21 cellular contexts compared by ENCODE assay signal in the genomic region with DNA sequence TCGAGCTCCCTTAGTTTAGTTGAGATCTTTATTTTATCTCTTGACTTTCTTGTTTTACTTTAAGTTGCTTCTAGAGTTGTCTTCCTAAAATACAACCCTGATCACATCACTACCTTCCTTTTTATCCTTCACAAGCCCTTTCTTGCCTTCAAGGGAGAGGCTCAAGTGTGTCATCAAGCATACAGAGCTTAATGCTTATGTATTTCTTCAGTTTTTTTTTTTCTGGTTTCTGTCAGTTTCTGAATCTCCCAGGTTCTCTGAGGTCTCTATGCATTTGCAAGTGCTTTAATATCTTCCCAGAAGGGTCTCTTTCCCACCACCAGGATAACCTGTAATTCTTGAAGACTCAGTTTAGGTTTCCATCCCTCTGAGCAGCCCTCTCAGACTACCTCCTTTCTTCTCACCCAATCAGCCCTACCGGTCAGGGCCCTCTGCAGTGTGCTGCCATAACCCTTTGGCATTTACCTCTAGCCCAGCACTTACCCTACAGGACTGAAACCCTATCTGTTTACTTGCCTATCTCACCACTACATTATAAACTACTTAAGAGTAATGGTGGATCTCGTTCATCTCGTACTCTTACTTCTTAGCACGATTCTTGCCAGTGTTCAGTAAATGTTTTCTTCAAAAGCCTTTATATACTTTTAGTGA. TPM values are rescaled to one million over a fixed set of nuclear protein-coding genes. Genes with fewer than 3 reads are reported as not detected.
"Had no signal": no experiment of that assay in that cellular context is flagged by ENCODE, and none has a peak within 500 bp of the region (broad histone marks: within the 10 kb centered on the region; RNA-seq: fewer than 3 reads in every experiment).

No MANE protein-coding gene starts in this region.

- H3K27ac ChIP-seq: thyroid gland, upper lobe of right lung had no signal

- H3K36me3 ChIP-seq: thyroid gland, upper lobe of right lung had no signal

- ATAC-seq: activated T-cell treated with anti-CD3 and anti-CD28 coated beads, Interleukin-2, amount 50 U/mL, for 72 hours; left lobe of liver; naive thymus-derived CD4-positive, alpha-beta T cell; stimulated activated naive CD8-positive, alpha-beta T cell treated with anti-CD3 and anti-CD28 coated beads, Interleukin-15, Interleukin-2, amounts not matched to agents 100 U/mL and 50 U/mL, for 24 hours; T-helper 17 cell; upper lobe of right lung had no signal

- H3K27me3 ChIP-seq: thyroid gland, upper lobe of right lung had no signal

- DNase-seq: activated CD4-positive, alpha-beta T cell treated with anti-CD3 and anti-CD28 coated beads for 4 hours; activated CD4-positive, alpha-beta T cell treated with anti-CD3 and anti-CD28 coated beads, Interleukin-2, amount 50 U/mL, for 48 hours; activated CD4-positive, CD25-positive, alpha-beta regulatory T cell; activated effector memory CD4-positive, alpha-beta T cell treated with Interleukin-2 at 50 U/mL for 16 hours; activated naive CD4-positive, alpha-beta T cell treated with anti-CD3 and anti-CD28 coated beads for 36 hours; activated naive CD8-positive, alpha-beta T cell treated with anti-CD3 and anti-CD28 coated beads, Interleukin-2, amount 10 ng/mL, durations not matched to agents 7 days and 5 days; activated T-cell treated with anti-CD3 and anti-CD28 coated beads, Interleukin-2, amount 50 U/mL, for 72 hours; amygdala; cerebellar nuclear complex; erythroblast; foreskin fibroblast; immature natural killer cell; naive thymus-derived CD4-positive, alpha-beta T cell; stimulated activated CD4-positive, alpha-beta T cell treated with anti-CD3 and anti-CD28 coated beads, Interleukin-12 subunit alpha, Interleukin-12 subunit beta, amount 100 ng/mL, for 4 hours; stimulated activated CD4-positive, alpha-beta T cell treated with anti-CD3 and anti-CD28 coated beads, Interleukin-4, amount 100 ng/mL, for 4 hours; stimulated activated naive CD8-positive, alpha-beta T cell treated with anti-CD3 and anti-CD28 coated beads, Interleukin-15, Interleukin-2, amounts not matched to agents 100 U/mL and 50 U/mL, for 24 hours; T-helper 17 cell; thyroid gland; upper lobe of right lung had no signal

- H3K4me3 ChIP-seq: lung, thyroid gland, upper lobe of right lung had no signal

- H3K4me1 ChIP-seq: thyroid gland, upper lobe of right lung had no signal

RNA-seq across cellular contexts. Expression of a gene that starts 36.9 kb away (rescaled TPM):
- polyA plus RNA-seq: immature natural killer cell; naive thymus-derived CD4-positive, alpha-beta T cell had no signal
